ENCODE assay signal across 13 cellular contexts in the genomic region with DNA sequence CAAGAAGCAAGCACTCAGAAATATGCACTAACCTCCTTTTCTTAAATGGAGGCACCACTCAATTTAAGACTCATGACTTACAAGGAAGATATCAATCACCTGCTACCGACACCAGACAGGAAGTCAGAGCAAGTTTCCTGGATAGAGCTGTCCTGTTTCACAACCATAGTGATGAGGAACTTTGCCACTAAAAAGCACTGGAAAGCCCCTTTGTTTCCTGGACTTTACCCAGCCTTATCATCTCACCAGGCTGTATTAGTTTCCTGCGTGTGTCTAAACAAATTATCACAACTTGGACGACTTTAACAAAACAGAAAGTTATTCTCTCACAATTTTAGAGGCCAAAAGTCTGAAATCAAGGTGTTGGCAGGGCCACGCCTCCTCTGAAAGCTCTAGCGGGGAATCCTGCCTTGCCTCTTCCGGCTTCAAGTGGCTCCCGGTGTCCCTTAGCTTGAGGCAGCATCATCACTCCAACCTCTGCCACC.
DNase-seq lines count a peak whose midpoint lies in the region; ATAC-seq, FAIRE-seq and TF ChIP-seq lines count a peak whose summit lies in the region.
"Had no signal": no experiment of that assay in that cellular context is flagged by ENCODE, and none has a peak within 500 bp of the region (broad histone marks: within the 10 kb centered on the region; RNA-seq: fewer than 3 reads in every experiment).

No MANE protein-coding gene starts in this region.

- no TSS peak for BruUV-seq in K562 (replicated peaks; lab: Mats Ljungman, UMichigan)

- peak overlapping the region; percentile 55 for H3K27ac Mint-ChIP-seq in activated CD4-positive, alpha-beta T cell treated with anti-CD3 and anti-CD28 coated beads for 36 hours
- H3K27ac Mint-ChIP-seq: HFFc6, T-cell had no signal

- ATAC-seq in activated CD4-positive, alpha-beta T cell treated with anti-CD3 and anti-CD28 coated beads for 36 hours = peak; percentile 95
- ATAC-seq in K562 = peak; percentile 78

- FAIRE-seq in K562 (lab: Jason Lieb, UNC) = peak; percentile 62
- FAIRE-seq: A204.1 had no signal

- H3K79me2 ChIP-seq in K562 (ENCODE audit: control insufficient read depth, insufficient read depth, low read length) = no peaks in the 10 kb centered on the region

- H3K4me1 ChIP-seq in K562 (replicated peaks in 1 of 2; ENCODE audit: control insufficient read depth in 2 of 2, insufficient read depth in 2 of 2, low read length in 2 of 2) = peaks cover 0 to 17% of the 10 kb centered on the region in 2 experiments; a peak in 4 of 5 replicates
- H3K4me1 ChIP-seq in spleen = peaks cover 0 to 12% (median 8%) of the 10 kb centered on the region in 6 donors

- H3K27ac ChIP-seq in K562 (ENCODE audit: extremely low read depth, low read depth, low read length) = peak overlapping the region; percentile 43; the same call in 2 of the 3 replicates
- no peak overlapping the region for H3K27ac ChIP-seq in spleen

- CTCF ChIA-PET in activated CD4-positive, alpha-beta T cell treated with anti-CD3 and anti-CD28 coated beads for 36 hours (lab: Charles Lee) = interaction anchor here (0.6 kb wide), 1 partner anchor 130 kb away, joined by 4 read pairs; no protein-coding TSS in a partner anchor
- CTCF ChIA-PET in K562 (lab: Yijun Ruan, JAX; ENCODE audit: low intra/inter-chr PET ratio) = no interaction called here

- no peak for TF ChIP-seq POLR2A in K562 (conservative IDR thresholded peaks at IDR 0.05)
- no peak for TF ChIP-seq POLR2A in spleen (IDR thresholded peaks at IDR 0.05)

- TF ChIP-seq CTCF in K562 (IDR thresholded peaks at IDR 0.05 in 2 of 3, conservative IDR thresholded peaks at IDR 0.05 in 1 of 3; ENCODE audit: insufficient read depth in 2 of 3, low read depth in 1 of 3, low read length in 3 of 3) = no peak
- no peak for TF ChIP-seq CTCF in spleen (IDR thresholded peaks at IDR 0.05 in 8 of 11, conservative IDR thresholded peaks at IDR 0.05 in 3 of 11)

- in situ Hi-C loops in K562 (cut with MboI) = no loop called here

- intact Hi-C loops in activated CD4-positive, alpha-beta T cell treated with anti-CD3 and anti-CD28 coated beads for 36 hours (cut with DNase I, micrococcal nuclease) = loop anchor here (1.0 to 2.0 kb wide), 3 partner anchors 94 to 252 kb away; no protein-coding TSS in a partner anchor
- intact Hi-C loops in K562 (cut with micrococcal nuclease) = no loop called here
- intact Hi-C loops in spleen (cut with DNase I; ENCODE audit: low total_unique reads) = no loop called here

- no peaks in the 10 kb centered on the region for H4K20me1 ChIP-seq in K562 (replicated peaks; ENCODE audit: control insufficient read depth, insufficient read depth, low read length)

- POLR2A ChIA-PET in activated CD4-positive, alpha-beta T cell treated with anti-CD3 and anti-CD28 coated beads for 36 hours (lab: Charles Lee) = no interaction called here
- POLR2A ChIA-PET in K562 (lab: Yijun Ruan, JAX) = interaction anchor here (0.7 kb wide), 1 partner anchor 118 kb away, joined by 3 read pairs; no protein-coding TSS in a partner anchor

- H3K9ac ChIP-seq in K562 (ENCODE audit: insufficient read depth in 1 of 2, low read depth in 2 of 2, low read length in 2 of 2) = no peak overlapping the region

- no peaks in the 10 kb centered on the region for H3K27me3 Mint-ChIP-seq in activated CD4-positive, alpha-beta T cell treated with anti-CD3 and anti-CD28 coated beads for 36 hours
- H3K27me3 Mint-ChIP-seq: naive thymus-derived CD8-positive, alpha-beta T cell; T-cell had no signal

- H3K27me3 ChIP-seq in K562 (ENCODE audit: control insufficient read depth in 2 of 2, insufficient read depth in 2 of 2, low read length in 2 of 2) (no peaks in the 10 kb centered on the region), spleen (replicated peaks in 1 of 7) (no peaks in the 10 kb centered on the region)

- peak overlapping the region; percentile 88 for H2AFZ ChIP-seq in K562 (ENCODE audit: low read depth, low read length)

- H3K36me3 ChIP-seq in K562 (ENCODE audit: control insufficient read depth, insufficient read depth, low read length) = no peaks in the 10 kb centered on the region
- H3K36me3 ChIP-seq in spleen = no peaks in the 10 kb centered on the region

- H3K9me3 Mint-ChIP-seq in activated CD4-positive, alpha-beta T cell treated with anti-CD3 and anti-CD28 coated beads for 36 hours (ENCODE audit: low read depth) = peaks cover 5% of the 10 kb centered on the region
- H3K9me3 Mint-ChIP-seq: HFFc6; naive thymus-derived CD8-positive, alpha-beta T cell; T-cell had no signal

- H3K4me3 ChIP-seq in K562 (no peak overlapping the region), spleen (no peak overlapping the region)

- peak; percentile 18 for DNase-seq in activated CD4-positive, alpha-beta T cell treated with anti-CD3 and anti-CD28 coated beads for 36 hours
- DNase-seq in activated CD4-positive, alpha-beta T cell treated with anti-CD3 and anti-CD28 coated beads for 48 hours = no peak
- peak; percentile 45 for DNase-seq in HT-29 (ENCODE audit: low spot score)
- DNase-seq in K562 (ENCODE audit: extremely low read depth in 1 of 4, low spot score in 3 of 4) = peak in 2 of 4 experiments; percentile 50 to 55
- peak; percentile 24 for DNase-seq in pulmonary artery endothelial cell (ENCODE audit: low read depth, low spot score)
- DNase-seq in SW 1271 (lab: John Stamatoyannopoulos, UW) = no peak
- DNase-seq in foreskin melanocyte = no peak
- DNase-seq in spleen = no peak
- DNase-seq: HFFc6, NCI-H1694 treated with DMSO at 0.1 percent for 48 hours had no signal

- H3K36me3 Mint-ChIP-seq in activated CD4-positive, alpha-beta T cell treated with anti-CD3 and anti-CD28 coated beads for 36 hours (ENCODE audit: low read depth) = no peaks in the 10 kb centered on the region
- H3K36me3 Mint-ChIP-seq: naive thymus-derived CD8-positive, alpha-beta T cell; T-cell had no signal

- no peak overlapping the region for H3K4me3 Mint-ChIP-seq in activated CD4-positive, alpha-beta T cell treated with anti-CD3 and anti-CD28 coated beads for 36 hours
- H3K4me3 Mint-ChIP-seq: HFFc6, T-cell had no signal

- peaks cover 15% of the 10 kb centered on the region for H3K4me1 Mint-ChIP-seq in activated CD4-positive, alpha-beta T cell treated with anti-CD3 and anti-CD28 coated beads for 36 hours

- WGBS in K562 (ENCODE audit: insufficient coverage, low coverage, missing lambda C conversion rate) = 50% methylated on average over 7 of the region's 7 CpGs
- 28 to 40% (median 32%) methylated on average over 7 of the region's 7 CpGs for WGBS in spleen, 5 donors

- TF ChIP-seq EP300 in K562 (IDR thresholded peaks at IDR 0.05; ENCODE audit: low read length) = peak; percentile 49

- no peaks in the 10 kb centered on the region for H3K9me3 ChIP-seq in K562 (replicated peaks; ENCODE audit: control insufficient read depth, insufficient read depth, low read depth, low read length)
- H3K9me3 ChIP-seq in spleen = no peaks in the 10 kb centered on the region

- TF ChIP-seq RAD21 in K562 (CRISPR knock-in tag; conservative IDR thresholded peaks at IDR 0.05 in 1 of 2, IDR thresholded peaks at IDR 0.05 in 1 of 2) = no peak

- no peaks in the 10 kb centered on the region for H3K9me1 ChIP-seq in K562 (ENCODE audit: control insufficient read depth, insufficient read depth, low read length)

- H3K4me2 ChIP-seq in K562 (ENCODE audit: insufficient read depth, low read length) = peak overlapping the region; percentile 17; the same call in 1 of the 2 replicates

TF ChIP-seq in K562, 482 proteins besides CTCF, POLR2A, EP300 and RAD21 (continues in another document):
- TF ChIP-seq CEBPG (CRISPR knock-in tag; IDR thresholded peaks at IDR 0.05) (no peak), CEBPG (tag; conservative IDR thresholded peaks at IDR 0.05 in 1 of 2, IDR thresholded peaks at IDR 0.05 in 1 of 2) (peak; percentile 56 to 58; a peak in 3 of 4 replicates), ZNF175 (CRISPR knock-in tag; IDR thresholded peaks at IDR 0.05; ENCODE audit: low read depth) (0 out of 2 replicates have a peak, but pooled peaks have one; percentile 41), ETV1 (tag; conservative IDR thresholded peaks at IDR 0.05; ENCODE audit: low read depth) (peak; percentile 97), ZNF699 (CRISPR knock-in tag; IDR thresholded peaks at IDR 0.05; ENCODE audit: insufficient replicate concordance) (no peak)
- TF ChIP-seq, protein P1, sequence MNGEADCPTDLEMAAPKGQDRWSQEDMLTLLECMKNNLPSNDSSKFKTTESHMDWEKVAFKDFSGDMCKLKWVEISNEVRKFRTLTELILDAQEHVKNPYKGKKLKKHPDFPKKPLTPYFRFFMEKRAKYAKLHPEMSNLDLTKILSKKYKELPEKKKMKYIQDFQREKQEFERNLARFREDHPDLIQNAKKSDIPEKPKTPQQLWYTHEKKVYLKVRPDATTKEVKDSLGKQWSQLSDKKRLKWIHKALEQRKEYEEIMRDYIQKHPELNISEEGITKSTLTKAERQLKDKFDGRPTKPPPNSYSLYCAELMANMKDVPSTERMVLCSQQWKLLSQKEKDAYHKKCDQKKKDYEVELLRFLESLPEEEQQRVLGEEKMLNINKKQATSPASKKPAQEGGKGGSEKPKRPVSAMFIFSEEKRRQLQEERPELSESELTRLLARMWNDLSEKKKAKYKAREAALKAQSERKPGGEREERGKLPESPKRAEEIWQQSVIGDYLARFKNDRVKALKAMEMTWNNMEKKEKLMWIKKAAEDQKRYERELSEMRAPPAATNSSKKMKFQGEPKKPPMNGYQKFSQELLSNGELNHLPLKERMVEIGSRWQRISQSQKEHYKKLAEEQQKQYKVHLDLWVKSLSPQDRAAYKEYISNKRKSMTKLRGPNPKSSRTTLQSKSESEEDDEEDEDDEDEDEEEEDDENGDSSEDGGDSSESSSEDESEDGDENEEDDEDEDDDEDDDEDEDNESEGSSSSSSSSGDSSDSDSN (IDR thresholded peaks at IDR 0.05; ENCODE audit: borderline replicate concordance in 1 of 2, low read depth in 2 of 2, low read length in 2 of 2) = no peak

Comparison
In these comparisons a context has a peak if more than half of its experiments do, and no peak if none do; other contexts are left out.
1. DNase-seq: peak in activated CD4-positive, alpha-beta T cell treated with anti-CD3 and anti-CD28 coated beads for 36 hours (single experiment), HT-29 (single experiment) and pulmonary artery endothelial cell (single experiment); none in activated CD4-positive, alpha-beta T cell treated with anti-CD3 and anti-CD28 coated beads for 48 hours (single experiment), SW 1271 (0 of 2), foreskin melanocyte (single experiment) and spleen (single experiment).
2. intact Hi-C loops: an anchor here in activated CD4-positive, alpha-beta T cell treated with anti-CD3 and anti-CD28 coated beads for 36 hours (1.0 to 2.0 kb wide); none called in K562 and spleen.